8 cellular contexts compared by ENCODE assay signal in genomic region chr1:8477199-8477982, GRCh38.
A peak's percentile ranks its signal among the peaks of the same experiment; 100 is the strongest.
DNase-seq lines count a peak whose midpoint lies in the region; ATAC-seq, FAIRE-seq and TF ChIP-seq lines count a peak whose summit lies in the region.

No MANE protein-coding gene starts in this region.

- ATAC-seq in GM19452 (IDR thresholded peaks at IDR 0.05; ENCODE audit: unreplicated experiment) (peak; percentile 70), HG03571 (IDR thresholded peaks at IDR 0.05; ENCODE audit: unreplicated experiment) (peak; percentile 74), GM19351 (IDR thresholded peaks at IDR 0.05; ENCODE audit: unreplicated experiment) (no peak)

- TF ChIP-seq EP300 in esophagus muscularis mucosa (IDR thresholded peaks at IDR 0.05), result no peak

- no peaks in the 10 kb centered on the region for H3K27me3 ChIP-seq in esophagus muscularis mucosa

- 38% methylated on average over 8 of the region's 8 CpGs for WGBS in esophagus muscularis mucosa

- TF ChIP-seq POLR2A in esophagus muscularis mucosa (IDR thresholded peaks at IDR 0.05; ENCODE audit: low read depth), result no peak

- intact Hi-C loops in esophagus muscularis mucosa (cut with DNase I), result no loop called here

- H3K27ac Mint-ChIP-seq in type B pancreatic cell, result peak overlapping the region; percentile 26

- peak; percentile 54 for DNase-seq in AG20443 (ENCODE audit: low spot score)
- DNase-seq in esophagus muscularis mucosa (ENCODE audit: extremely low spot score), result peak; percentile 31
- no peak for DNase-seq in type B pancreatic cell (ENCODE audit: extremely low spot score, unreplicated experiment)
- DNase-seq in urothelium cell line (ENCODE audit: low spot score), result no peak
- DNase-seq in 8988T, result no peak

- no peaks in the 10 kb centered on the region for H3K36me3 ChIP-seq in esophagus muscularis mucosa

- H3K9me3 ChIP-seq in esophagus muscularis mucosa, result no peaks in the 10 kb centered on the region

- no peaks in the 10 kb centered on the region for H3K27me3 Mint-ChIP-seq in type B pancreatic cell

- peaks cover 14 to 71% (median 49%) of the 10 kb centered on the region in 4 donors for H3K4me1 ChIP-seq in esophagus muscularis mucosa

- H3K36me3 Mint-ChIP-seq in type B pancreatic cell, result peaks cover 10% of the 10 kb centered on the region

- H3K4me1 Mint-ChIP-seq in type B pancreatic cell (ENCODE audit: unreplicated experiment), result peaks cover 50% of the 10 kb centered on the region

- no peak overlapping the region for H3K4me3 Mint-ChIP-seq in type B pancreatic cell

- no peaks in the 10 kb centered on the region for H3K9me3 Mint-ChIP-seq in type B pancreatic cell

- peak overlapping the region in 2 of 4 donors; percentile 11 to 22 for H3K4me3 ChIP-seq in esophagus muscularis mucosa

- FAIRE-seq in urothelium cell line (lab: Jason Lieb, UNC), result no peak

- H3K27ac ChIP-seq in esophagus muscularis mucosa (replicated peaks in 1 of 4), result peak overlapping the region; percentile 51 to 65 (median 60)

- TF ChIP-seq CTCF in esophagus muscularis mucosa (IDR thresholded peaks at IDR 0.05), result no peak
- no peak for TF ChIP-seq CTCF in type B pancreatic cell (conservative IDR thresholded peaks at IDR 0.05)

Comparison
In these comparisons a context has a peak if more than half of its experiments do, and no peak if none do; other contexts are left out.
1. DNase-seq: peak in AG20443 (single experiment) and esophagus muscularis mucosa (single experiment); none in type B pancreatic cell (single experiment), urothelium cell line (single experiment) and 8988T (single experiment).